Comparison of ENCODE assay signal across 8 cellular contexts in the genomic region with DNA sequence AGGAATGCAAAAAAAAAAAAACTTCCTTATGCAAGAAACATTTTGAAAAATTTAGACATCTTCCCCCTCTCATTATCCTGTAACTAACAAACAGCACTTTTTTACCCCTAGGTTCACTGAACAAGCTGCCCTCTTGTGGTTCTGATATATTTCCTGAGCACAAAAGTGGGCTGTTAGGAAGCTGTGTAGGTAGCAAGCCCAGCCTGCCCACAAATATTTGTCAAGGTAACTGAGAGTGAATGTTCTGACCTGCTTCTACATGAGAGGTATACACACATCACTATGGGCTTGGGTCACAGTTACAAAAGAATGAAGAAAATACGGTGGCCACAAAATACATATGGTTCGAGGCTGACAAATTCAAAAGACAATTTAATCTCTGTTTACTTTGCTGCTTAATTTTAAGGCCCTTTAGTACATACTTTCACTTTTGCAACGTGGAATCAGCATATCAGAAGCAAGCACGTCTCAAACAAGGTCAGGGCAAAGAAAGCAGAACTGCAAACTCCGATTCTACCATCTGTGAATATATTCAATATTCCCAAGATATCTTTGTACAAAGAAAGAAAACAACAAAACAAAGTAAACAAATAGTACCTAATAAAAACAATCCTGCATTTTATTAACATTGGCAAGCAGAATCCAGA.
DNase-seq lines count a peak whose midpoint lies in the region; ATAC-seq lines count a peak whose summit lies in the region.

No MANE protein-coding gene starts in this region.

- DNase-seq in CD1c-positive myeloid dendritic cell (ENCODE audit: extremely low spot score) (peak; percentile 61), NCI-H2196 treated with DMSO at 0.1 percent for 48 hours (lab: John Stamatoyannopoulos, UW; ENCODE audit: unreplicated experiment) (peak; percentile 72), adipocyte (ENCODE audit: low read depth) (peak; percentile 61), immature natural killer cell (peak; percentile 3 to 22 (median 22)), hepatic stellate cell (ENCODE audit: low spot score) (no peak)

- H3K27ac ChIP-seq in thymus (ENCODE audit: low read depth): peak overlapping the region; percentile 54

- WGBS in thymus: under 1% methylated on average over 5 of the region's 5 CpGs

- H3K27ac Mint-ChIP-seq in immature natural killer cell: peak overlapping the region; percentile 55 to 90 (median 82)

- H3K9me3 ChIP-seq in adipocyte (ENCODE audit: control insufficient read depth, low read length) (no peaks in the 10 kb centered on the region), thymus (ENCODE audit: control insufficient read depth) (no peaks in the 10 kb centered on the region)

- peak overlapping the region; percentile 74 for H3K9ac ChIP-seq in adipocyte (ENCODE audit: low read length)

- H3K4me3 Mint-ChIP-seq in immature natural killer cell: peak overlapping the region; percentile 59 to 75 (median 68)

- H3K27me3 ChIP-seq in adipocyte (replicated peaks; ENCODE audit: control insufficient read depth, insufficient read depth, low read length) (no peaks in the 10 kb centered on the region), thymus (ENCODE audit: control insufficient read depth, insufficient read depth) (no peaks in the 10 kb centered on the region)

- peaks cover 12 to 18% of the 10 kb centered on the region in 2 donors for H3K4me1 Mint-ChIP-seq in immature natural killer cell

- H3K4me1 ChIP-seq in adipocyte (ENCODE audit: control insufficient read depth, insufficient read depth, low read length) (peaks cover 10% of the 10 kb centered on the region), thymus (ENCODE audit: control insufficient read depth, insufficient read depth, low read length) (no peaks in the 10 kb centered on the region)

- peaks cover 0 to 2% (median 2%) of the 10 kb centered on the region in 3 donors for H3K27me3 Mint-ChIP-seq in immature natural killer cell (ENCODE audit: low read depth in 3 of 3)

- no peaks in the 10 kb centered on the region for H3K36me3 ChIP-seq in adipocyte (ENCODE audit: control insufficient read depth, insufficient read depth, low read length, severe bottlenecking)
- H3K36me3 ChIP-seq in thymus (ENCODE audit: control insufficient read depth, insufficient read depth): no peaks in the 10 kb centered on the region

- no peaks in the 10 kb centered on the region for H3K9me3 Mint-ChIP-seq in immature natural killer cell

- H3K4me3 ChIP-seq in adipocyte (ENCODE audit: low read length): peak overlapping the region; percentile 76
- H3K4me3 ChIP-seq in thymus (ENCODE audit: low read length): peak overlapping the region; percentile 35

- H3K36me3 Mint-ChIP-seq in immature natural killer cell: no peaks in the 10 kb centered on the region

- peak; percentile 84 for ATAC-seq in GM18502 (IDR thresholded peaks at IDR 0.05; ENCODE audit: poor library complexity, unreplicated experiment)
- peak; percentile 76 for ATAC-seq in HG02938 (IDR thresholded peaks at IDR 0.05; ENCODE audit: unreplicated experiment)
